ENCODE assay signal across 26 cellular contexts in the genomic region with DNA sequence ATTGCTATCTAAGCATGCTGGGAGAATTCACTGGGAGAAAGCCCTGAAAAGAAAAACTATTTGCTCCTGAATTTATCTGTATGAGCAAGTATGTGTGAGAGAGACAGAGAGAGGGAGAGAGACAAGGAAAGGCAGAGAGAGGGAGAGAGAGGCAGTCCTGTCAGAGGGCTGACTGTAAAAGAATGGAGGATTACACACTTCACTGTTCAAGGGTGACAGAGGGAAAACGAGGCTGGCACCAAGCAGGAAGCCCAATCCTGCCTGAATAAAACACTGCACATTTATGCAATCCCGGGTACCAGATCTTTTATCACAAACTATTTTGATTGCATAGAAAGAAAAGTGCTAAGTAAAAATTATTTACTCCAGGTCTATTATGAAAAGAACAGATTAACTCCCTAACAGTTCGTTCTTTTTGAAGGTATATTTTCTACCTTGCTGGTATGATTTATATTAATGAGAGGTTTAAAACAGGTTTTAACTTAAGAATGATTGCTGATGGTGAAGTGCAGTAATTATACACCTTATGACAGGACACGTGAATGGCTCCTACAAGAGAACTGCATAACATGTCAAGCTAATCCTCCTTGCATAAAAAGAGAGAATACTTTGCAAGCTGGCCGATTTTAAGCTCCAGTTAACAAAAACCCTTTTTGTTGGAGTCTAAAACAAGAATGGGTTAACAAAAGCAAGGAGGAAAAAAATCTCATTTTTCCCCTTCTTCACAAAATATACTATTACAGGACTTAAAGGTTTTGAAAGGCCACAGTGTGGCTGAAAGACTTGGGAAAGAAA.
"Had no signal": no experiment of that assay in that cellular context is flagged by ENCODE, and none has a peak within 500 bp of the region (broad histone marks: within the 10 kb centered on the region; RNA-seq: fewer than 3 reads in every experiment).

No MANE protein-coding gene starts in this region.

- H3K36me3 Mint-ChIP-seq: activated naive CD4-positive, alpha-beta T cell treated with anti-CD3 and anti-CD28 coated beads, Interleukin-2, amount 50 U/mL, for 24 hours; naive thymus-derived CD4-positive, alpha-beta T cell; stimulated activated memory B cell treated with anti-CD40 and anti-IgM and Interleukin-4, amounts not matched to agents 10 μg/mL and 1 μg/mL and 100 μg/mL, for 72 hours had no signal

- H3K27me3 Mint-ChIP-seq: dendritic cell treated with granulocyte-macrophage colony-stimulating factor and Interleukin-4, amounts not matched to agents 40 ng/mL and 50 ng/mL, for 4 days; naive thymus-derived CD4-positive, alpha-beta T cell; stimulated activated memory B cell treated with anti-CD40 and anti-IgM and Interleukin-4, amounts not matched to agents 10 μg/mL and 1 μg/mL and 100 μg/mL, for 72 hours; type B pancreatic cell had no signal

- H3K4me3 ChIP-seq: body of pancreas, heart right ventricle, lower lobe of right lung, psoas muscle, sigmoid colon, smooth muscle cell, thoracic aorta, vagina had no signal

- H3K4me1 Mint-ChIP-seq: activated naive CD4-positive, alpha-beta T cell treated with anti-CD3 and anti-CD28 coated beads, Interleukin-2, amount 50 U/mL, for 24 hours; naive thymus-derived CD4-positive, alpha-beta T cell; stimulated activated memory B cell treated with anti-CD40 and anti-IgM and Interleukin-4, amounts not matched to agents 10 μg/mL and 1 μg/mL and 100 μg/mL, for 72 hours had no signal

- H3K4me3 Mint-ChIP-seq: activated CD8-positive, alpha-beta T cell treated with anti-CD3 and anti-CD28 coated beads, Interleukin-2, amount 10 ng/mL, durations not matched to agents 7 days and 5 days; activated naive CD4-positive, alpha-beta T cell treated with anti-CD3 and anti-CD28 coated beads, Interleukin-2, amount 50 U/mL, for 24 hours; activated T-helper 1 cell treated with anti-CD3 and anti-CD28 coated beads, Interleukin-12 subunit alpha, Interleukin-12 subunit beta, Interleukin-2, Interleukin-4 antibody, amounts not matched to agents 30 ng/mL and 10 ng/mL and 1 ng/mL, durations not matched to agents 14 hours and 24 hours and 36 hours; dendritic cell treated with granulocyte-macrophage colony-stimulating factor and Interleukin-4, amounts not matched to agents 40 ng/mL and 50 ng/mL, for 4 days; naive thymus-derived CD4-positive, alpha-beta T cell; stimulated activated memory B cell treated with anti-CD40 and anti-IgM and Interleukin-4, amounts not matched to agents 10 μg/mL and 1 μg/mL and 100 μg/mL, for 72 hours; T-helper 2 cell treated with Interferon-gamma antibody and Interleukin-4, amounts not matched to agents 5 μg/mL and 100 μg/mL, for 36 hours; type B pancreatic cell had no signal

- H3K27ac Mint-ChIP-seq: activated CD8-positive, alpha-beta T cell treated with anti-CD3 and anti-CD28 coated beads, Interleukin-2, amount 10 ng/mL, durations not matched to agents 7 days and 5 days; activated naive CD4-positive, alpha-beta T cell treated with anti-CD3 and anti-CD28 coated beads, Interleukin-2, amount 50 U/mL, for 24 hours; activated T-helper 1 cell treated with anti-CD3 and anti-CD28 coated beads, Interleukin-12 subunit alpha, Interleukin-12 subunit beta, Interleukin-2, Interleukin-4 antibody, amounts not matched to agents 30 ng/mL and 10 ng/mL and 1 ng/mL, durations not matched to agents 14 hours and 24 hours and 36 hours; dendritic cell treated with granulocyte-macrophage colony-stimulating factor and Interleukin-4, amounts not matched to agents 40 ng/mL and 50 ng/mL, for 4 days; naive thymus-derived CD4-positive, alpha-beta T cell; stimulated activated memory B cell treated with anti-CD40 and anti-IgM and Interleukin-4, amounts not matched to agents 10 μg/mL and 1 μg/mL and 100 μg/mL, for 72 hours; T-helper 2 cell treated with Interferon-gamma antibody and Interleukin-4, amounts not matched to agents 5 μg/mL and 100 μg/mL, for 36 hours; type B pancreatic cell had no signal

- ATAC-seq: activated CD4-positive, CD25-positive, alpha-beta regulatory T cell treated with anti-CD3 and anti-CD28 coated beads, Interleukin-2, amount 50 U/mL, for 24 hours; activated CD8-positive, alpha-beta T cell treated with anti-CD3 and anti-CD28 coated beads, Interleukin-2, amount 10 ng/mL, durations not matched to agents 7 days and 5 days; body of pancreas; lower lobe of right lung; naive thymus-derived CD4-positive, alpha-beta T cell; psoas muscle; stimulated activated memory B cell treated with anti-CD40 and anti-IgM and Interleukin-4, amounts not matched to agents 10 μg/mL and 1 μg/mL and 100 μg/mL, for 72 hours had no signal

- H3K36me3 ChIP-seq: lower lobe of right lung, sigmoid colon, thoracic aorta, vagina had no signal

- H3K4me2 ChIP-seq: smooth muscle cell had no signal

- H3K27me3 ChIP-seq: body of pancreas, heart right ventricle, sigmoid colon, vagina had no signal

- H3K27ac ChIP-seq: lower lobe of right lung, psoas muscle, sigmoid colon, thoracic aorta, vagina, VCaP had no signal

- DNase-seq: activated CD4-positive, alpha-beta T cell treated with anti-CD3 and anti-CD28 coated beads, Interleukin-2, amount 50 U/mL, for 1 hour; activated CD8-positive, alpha-beta T cell treated with anti-CD3 and anti-CD28 coated beads, Interleukin-2, amount 10 ng/mL, durations not matched to agents 7 days and 5 days; activated gamma-delta T cell treated with Interleukin-2 at 50 U/mL for 16 hours; anterior cingulate cortex; body of pancreas; effector CD4-positive, alpha-beta T cell; erythroblast; foreskin fibroblast; heart right ventricle; islet precursor cell; lower lobe of right lung; naive thymus-derived CD4-positive, alpha-beta T cell; psoas muscle; sigmoid colon; stimulated activated CD4-positive, alpha-beta T cell treated with anti-CD3 and anti-CD28 coated beads, Interleukin-15, amount 100 ng/mL, for 24 hours had no signal

- H3K9me3 ChIP-seq: body of pancreas, heart right ventricle, lower lobe of right lung, psoas muscle, sigmoid colon, thoracic aorta, vagina had no signal

- H3K9me3 Mint-ChIP-seq: activated naive CD4-positive, alpha-beta T cell treated with anti-CD3 and anti-CD28 coated beads, Interleukin-2, amount 50 U/mL, for 24 hours; activated T-helper 1 cell treated with anti-CD3 and anti-CD28 coated beads, Interleukin-12 subunit alpha, Interleukin-12 subunit beta, Interleukin-2, Interleukin-4 antibody, amounts not matched to agents 30 ng/mL and 10 ng/mL and 1 ng/mL, durations not matched to agents 14 hours and 24 hours and 36 hours; dendritic cell treated with granulocyte-macrophage colony-stimulating factor and Interleukin-4, amounts not matched to agents 40 ng/mL and 50 ng/mL, for 4 days; naive thymus-derived CD4-positive, alpha-beta T cell; stimulated activated memory B cell treated with anti-CD40 and anti-IgM and Interleukin-4, amounts not matched to agents 10 μg/mL and 1 μg/mL and 100 μg/mL, for 72 hours; T-helper 2 cell treated with Interferon-gamma antibody and Interleukin-4, amounts not matched to agents 5 μg/mL and 100 μg/mL, for 36 hours; type B pancreatic cell had no signal
